ENCODE assay signal across 17 cellular contexts in genomic region chr20:47198254-47198671, GRCh38.
DNase-seq lines count a peak whose midpoint lies in the region; ATAC-seq, FAIRE-seq and TF ChIP-seq lines count a peak whose summit lies in the region.
"Had no signal": no experiment of that assay in that cellular context is flagged by ENCODE, and none has a peak within 500 bp of the region (broad histone marks: within the 10 kb centered on the region; RNA-seq: fewer than 3 reads in every experiment).

No MANE protein-coding gene starts in this region.

- CTCF ChIA-PET in activated CD4-positive, alpha-beta T cell treated with anti-CD3 and anti-CD28 coated beads, Interleukin-2, amount 10 ng/mL, durations not matched to agents 7 days and 5 days (lab: Charles Lee) = interaction anchor here (0.8 to 3.3 kb wide), 3 partner anchors 29 to 466 kb away, joined by 3 to 28 read pairs (median 3); no protein-coding TSS in a partner anchor
- CTCF ChIA-PET in Calu3 (lab: Charles Lee) = interaction anchor here (0.7 kb wide), 1 partner anchor 186 kb away, joined by 3 read pairs; no protein-coding TSS in a partner anchor

- intact Hi-C loops in Calu3 (cut with micrococcal nuclease; ENCODE audit: unreplicated experiment) = loop anchor here (5.0 kb wide), 1 partner anchor 446 kb away; no protein-coding TSS in a partner anchor

- peak; percentile 25 to 27 for DNase-seq in activated CD4-positive, alpha-beta T cell treated with anti-CD3 and anti-CD28 coated beads for 24 hours (ENCODE audit: low read depth in 2 of 2)
- no peak for DNase-seq in activated CD4-positive, alpha-beta T cell treated with anti-CD3 and anti-CD28 coated beads, Interleukin-2, amount 10 ng/mL, durations not matched to agents 7 days and 5 days
- DNase-seq in MM.1S (peak; percentile 15), bronchial epithelial cell (ENCODE audit: low read depth) (peak; percentile 54), H54 (ENCODE audit: insufficient read length, low spot score) (no peak), Calu3 (no peak)
- DNase-seq in stimulated activated CD4-positive, alpha-beta T cell treated with anti-CD3 and anti-CD28 coated beads, Interleukin-4, amount 100 ng/mL, for 24 hours = peak; percentile 63
- DNase-seq: COR-L47, mucosa of descending colon, NCI-H1417, NCI-H526, SHP77, transverse colon had no signal

- no peak overlapping the region for H3K27ac ChIP-seq in MM.1S (ENCODE audit: low read length)
- H3K27ac ChIP-seq: transverse colon had no signal

- no peaks in the 10 kb centered on the region for H3K36me3 ChIP-seq in MM.1S (replicated peaks; ENCODE audit: insufficient read depth, low read length)
- H3K36me3 ChIP-seq in bronchial epithelial cell (ENCODE audit: control insufficient read depth, insufficient read depth, low read length) = no peaks in the 10 kb centered on the region
- H3K36me3 ChIP-seq: transverse colon had no signal

- no peaks in the 10 kb centered on the region for H3K9me3 Mint-ChIP-seq in activated CD4-positive, alpha-beta T cell treated with anti-CD3 and anti-CD28 coated beads, Interleukin-2, amount 10 ng/mL, durations not matched to agents 7 days and 5 days
- H3K9me3 Mint-ChIP-seq in Calu3 (ENCODE audit: low read depth, unreplicated experiment) = no peaks in the 10 kb centered on the region
- H3K9me3 Mint-ChIP-seq: GM23338 had no signal

- no peak overlapping the region for H3K4me2 ChIP-seq in MM.1S (ENCODE audit: low read depth, low read length)
- H3K4me2 ChIP-seq: GM23338 had no signal

- H3K27me3 Mint-ChIP-seq in activated CD4-positive, alpha-beta T cell treated with anti-CD3 and anti-CD28 coated beads, Interleukin-2, amount 10 ng/mL, durations not matched to agents 7 days and 5 days = peaks cover 2% of the 10 kb centered on the region
- H3K27me3 Mint-ChIP-seq in Calu3 (ENCODE audit: unreplicated experiment) = no peaks in the 10 kb centered on the region
- H3K27me3 Mint-ChIP-seq: activated naive CD8-positive, alpha-beta T cell had no signal

- POLR2A ChIA-PET in activated CD4-positive, alpha-beta T cell treated with anti-CD3 and anti-CD28 coated beads, Interleukin-2, amount 10 ng/mL, durations not matched to agents 7 days and 5 days (lab: Charles Lee) = no interaction called here

- H3K27ac Mint-ChIP-seq in activated CD4-positive, alpha-beta T cell treated with anti-CD3 and anti-CD28 coated beads, Interleukin-2, amount 10 ng/mL, durations not matched to agents 7 days and 5 days = no peak overlapping the region
- H3K27ac Mint-ChIP-seq in Calu3 (ENCODE audit: unreplicated experiment) = no peak overlapping the region
- H3K27ac Mint-ChIP-seq: activated naive CD8-positive, alpha-beta T cell; GM23338 had no signal

- H3K4me3 Mint-ChIP-seq in activated CD4-positive, alpha-beta T cell treated with anti-CD3 and anti-CD28 coated beads, Interleukin-2, amount 10 ng/mL, durations not matched to agents 7 days and 5 days = no peak overlapping the region
- no peak overlapping the region for H3K4me3 Mint-ChIP-seq in Calu3 (ENCODE audit: low read depth, unreplicated experiment)
- H3K4me3 Mint-ChIP-seq: activated naive CD8-positive, alpha-beta T cell; GM23338 had no signal

- BruUV-seq in Calu3 (replicated peaks; lab: Mats Ljungman, UMichigan) = no TSS peak

- peaks cover 11% of the 10 kb centered on the region for H3K4me1 ChIP-seq in MM.1S (ENCODE audit: low read length)

- H4K20me1 ChIP-seq in MM.1S (ENCODE audit: insufficient read depth, low read length) = no peaks in the 10 kb centered on the region

- no peaks in the 10 kb centered on the region for H3K27me3 ChIP-seq in MM.1S (replicated peaks; ENCODE audit: insufficient read depth, low read length)
- H3K27me3 ChIP-seq in bronchial epithelial cell (ENCODE audit: control insufficient read depth, insufficient read depth, low read length) = no peaks in the 10 kb centered on the region
- H3K27me3 ChIP-seq: transverse colon had no signal

- no peaks in the 10 kb centered on the region for H3F3A ChIP-seq in MM.1S (ENCODE audit: insufficient read depth, low read length)

- no peak for ATAC-seq in HG03378 (IDR thresholded peaks at IDR 0.05; ENCODE audit: unreplicated experiment)
- ATAC-seq: GM23338, mucosa of descending colon had no signal

- H3K4me1 Mint-ChIP-seq in activated CD4-positive, alpha-beta T cell treated with anti-CD3 and anti-CD28 coated beads, Interleukin-2, amount 10 ng/mL, durations not matched to agents 7 days and 5 days = peaks cover 13% of the 10 kb centered on the region
- H3K4me1 Mint-ChIP-seq in Calu3 (ENCODE audit: low read depth, unreplicated experiment) = peaks cover 54% of the 10 kb centered on the region

- H3K4me3 ChIP-seq in MM.1S (ENCODE audit: low read length) = no peak overlapping the region
- H3K4me3 ChIP-seq in bronchial epithelial cell (ENCODE audit: low read depth, low read length) = no peak overlapping the region
- H3K4me3 ChIP-seq: GM23338, mucosa of descending colon, transverse colon had no signal

- H2AFZ ChIP-seq in MM.1S (ENCODE audit: low read length) = no peak overlapping the region
- H2AFZ ChIP-seq: GM23338 had no signal

- no peaks in the 10 kb centered on the region for H3K9me3 ChIP-seq in MM.1S (replicated peaks; ENCODE audit: insufficient read depth, low read length)
- H3K9me3 ChIP-seq: mucosa of descending colon, transverse colon had no signal

- H3K9ac ChIP-seq in MM.1S (ENCODE audit: low read length) = no peak overlapping the region

- FAIRE-seq in bronchial epithelial cell (lab: Jason Lieb, UNC) (no peak), H54 (lab: Jason Lieb, UNC) (no peak)
- FAIRE-seq: islet of Langerhans had no signal

- no peaks in the 10 kb centered on the region for H3K79me2 ChIP-seq in MM.1S (ENCODE audit: low read length)

- TF ChIP-seq CTCF in MM.1S (IDR thresholded peaks at IDR 0.05; ENCODE audit: low read length) = no peak
- no peak for TF ChIP-seq CTCF in bronchial epithelial cell (IDR thresholded peaks at IDR 0.05; ENCODE audit: insufficient read depth, low read length, severe bottlenecking)
- no peak for TF ChIP-seq CTCF in Calu3 (IDR thresholded peaks at IDR 0.05; ENCODE audit: unreplicated experiment)

- no peak for TF ChIP-seq POLR2A in H54 (IDR thresholded peaks at IDR 0.05; ENCODE audit: low read depth, low read length)

- no peaks in the 10 kb centered on the region for H3K9me2 ChIP-seq in MM.1S (replicated peaks; ENCODE audit: insufficient read depth, low read length)

- H3K36me3 Mint-ChIP-seq in activated CD4-positive, alpha-beta T cell treated with anti-CD3 and anti-CD28 coated beads, Interleukin-2, amount 10 ng/mL, durations not matched to agents 7 days and 5 days (ENCODE audit: low read depth) = no peaks in the 10 kb centered on the region
- peaks cover 17% of the 10 kb centered on the region for H3K36me3 Mint-ChIP-seq in Calu3 (ENCODE audit: insufficient read depth, unreplicated experiment)
- H3K36me3 Mint-ChIP-seq: activated naive CD8-positive, alpha-beta T cell had no signal

Comparison
In these comparisons a context has a peak if more than half of its experiments do, and no peak if none do; other contexts are left out.
1. DNase-seq: peak in activated CD4-positive, alpha-beta T cell treated with anti-CD3 and anti-CD28 coated beads for 24 hours (2 of 2), MM.1S (single experiment), bronchial epithelial cell (single experiment) and stimulated activated CD4-positive, alpha-beta T cell treated with anti-CD3 and anti-CD28 coated beads, Interleukin-4, amount 100 ng/mL, for 24 hours (single experiment); none in activated CD4-positive, alpha-beta T cell treated with anti-CD3 and anti-CD28 coated beads, Interleukin-2, amount 10 ng/mL, durations not matched to agents 7 days and 5 days (single experiment), H54 (single experiment) and Calu3 (single experiment).